ENCODE assay signal across 18 cellular contexts in the genomic region with DNA sequence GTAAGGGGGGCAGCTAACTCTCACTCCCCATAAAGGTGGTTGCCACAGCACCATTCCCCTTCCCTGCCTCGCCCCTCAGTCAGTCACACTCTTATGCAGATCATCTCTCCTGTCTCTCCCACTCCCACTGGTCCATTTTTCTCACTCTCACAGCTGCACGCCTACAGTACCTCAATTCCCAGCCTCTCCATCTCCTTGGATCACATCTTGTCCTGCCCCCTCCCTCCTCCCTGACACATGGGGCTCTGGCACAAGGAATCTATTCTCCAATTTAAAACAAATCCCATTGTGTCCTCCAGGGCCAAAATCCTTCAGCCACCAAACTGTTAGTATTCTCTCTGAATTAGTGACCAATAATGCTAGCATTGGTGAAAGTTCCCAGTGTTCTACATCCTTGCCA.
DNase-seq lines count a peak whose midpoint lies in the region; ATAC-seq and TF ChIP-seq lines count a peak whose summit lies in the region.
"Had no signal": no experiment of that assay in that cellular context is flagged by ENCODE, and none has a peak within 500 bp of the region (broad histone marks: within the 10 kb centered on the region; RNA-seq: fewer than 3 reads in every experiment).

No MANE protein-coding gene starts in this region.

- no peak overlapping the region for H3K18ac ChIP-seq in mesenchymal stem cell (ENCODE audit: low read depth in 1 of 2, low read length in 2 of 2)

- H2BK15ac ChIP-seq in mesenchymal stem cell (ENCODE audit: low read depth, poor library complexity, severe bottlenecking) = no peak overlapping the region

- peak overlapping the region; percentile 51 for H3K27ac Mint-ChIP-seq in activated T-helper 17 cell treated with anti-CD3 and anti-CD28 coated beads, Interleukin-2, amount 50 U/mL, for 72 hours
- H3K27ac Mint-ChIP-seq in chondrocyte (ENCODE audit: unreplicated experiment) = no peak overlapping the region
- H3K27ac Mint-ChIP-seq: HFFc6 had no signal

- H3K23ac ChIP-seq in mesenchymal stem cell (ENCODE audit: low read length in 2 of 2) = no peak overlapping the region

- no peaks in the 10 kb centered on the region for H3K27me3 ChIP-seq in mesenchymal stem cell (ENCODE audit: control insufficient read depth in 1 of 2, insufficient read depth in 1 of 2, low read length in 2 of 2)
- H3K27me3 ChIP-seq: BLaER1 had no signal

- H3K4me3 Mint-ChIP-seq in activated T-helper 17 cell treated with anti-CD3 and anti-CD28 coated beads, Interleukin-2, amount 50 U/mL, for 72 hours = no peak overlapping the region
- no peak overlapping the region for H3K4me3 Mint-ChIP-seq in chondrocyte (ENCODE audit: unreplicated experiment)
- H3K4me3 Mint-ChIP-seq: HFFc6 had no signal

- H2BK120ac ChIP-seq in mesenchymal stem cell (ENCODE audit: low read depth, low read length) = no peak overlapping the region

- DNase-seq in mesenchymal stem cell (no peak), sciatic nerve (ENCODE audit: low spot score) (no peak), glomerular visceral epithelial cell (ENCODE audit: extremely low spot score) (no peak), chondrocyte (ENCODE audit: low spot score) (no peak)
- DNase-seq: DMS 273 treated with DMSO at 0.1 percent for 48 hours, HFFc6, Karpas-422, MM.1S, NCI-H1105, NCI-H1694 treated with DMSO at 0.1 percent for 48 hours, NCI-H446, PC-3 had no signal

- WGBS in mesenchymal stem cell = 94% methylated on average over 2 of the region's 2 CpGs

- no peak overlapping the region for H2AK5ac ChIP-seq in mesenchymal stem cell (ENCODE audit: low read length, severe bottlenecking)

- H3K4me2 ChIP-seq in mesenchymal stem cell (ENCODE audit: low read length, poor library complexity, severe bottlenecking) = no peak overlapping the region
- H3K4me2 ChIP-seq: BLaER1 had no signal

- no peak overlapping the region for H3K14ac ChIP-seq in mesenchymal stem cell (ENCODE audit: low read length in 2 of 2)

- no peak overlapping the region for H3K4ac ChIP-seq in mesenchymal stem cell (ENCODE audit: low read depth in 1 of 2, low read length in 2 of 2)

- peaks cover 17% of the 10 kb centered on the region for H3K36me3 Mint-ChIP-seq in activated T-helper 17 cell treated with anti-CD3 and anti-CD28 coated beads, Interleukin-2, amount 50 U/mL, for 72 hours (ENCODE audit: low read depth)
- H3K36me3 Mint-ChIP-seq in chondrocyte (ENCODE audit: low read depth) = no peaks in the 10 kb centered on the region

- no peak overlapping the region for H3K4me3 ChIP-seq in HEK293 (ENCODE audit: low read depth, low read length)
- no peak overlapping the region for H3K4me3 ChIP-seq in mesenchymal stem cell (ENCODE audit: insufficient read depth in 1 of 2, low read depth in 1 of 2, low read length in 2 of 2)
- H3K4me3 ChIP-seq: BLaER1, GM23248 had no signal

- H3K79me1 ChIP-seq in mesenchymal stem cell (replicated peaks; ENCODE audit: low read length, poor library complexity, severe bottlenecking) = peaks cover 3% of the 10 kb centered on the region

- H3K27me3 Mint-ChIP-seq in activated T-helper 17 cell treated with anti-CD3 and anti-CD28 coated beads, Interleukin-2, amount 50 U/mL, for 72 hours = no peaks in the 10 kb centered on the region
- no peaks in the 10 kb centered on the region for H3K27me3 Mint-ChIP-seq in chondrocyte (ENCODE audit: low read depth)

- H2AFZ ChIP-seq in mesenchymal stem cell (ENCODE audit: low read depth, low read length) = no peak overlapping the region
- H2AFZ ChIP-seq: GM23248 had no signal

- no peak overlapping the region for H2BK12ac ChIP-seq in mesenchymal stem cell (ENCODE audit: low read length in 2 of 2)

- CTCF ChIA-PET in HEK293 (lab: Yijun Ruan, JAX) = no interaction called here

- TF ChIP-seq CTCF in HEK293 (tag by site-specific recombination; IDR thresholded peaks at IDR 0.05) (no peak), chondrocyte (IDR thresholded peaks at IDR 0.05) (no peak)

- peak overlapping the region; percentile 40 for H4K8ac ChIP-seq in mesenchymal stem cell (ENCODE audit: low read length)

- intact Hi-C loops in sciatic nerve (cut with DNase I) = no loop called here

- no peak overlapping the region for H3K9ac ChIP-seq in mesenchymal stem cell (ENCODE audit: low read length)
- H3K9ac ChIP-seq: BLaER1, GM23248 had no signal

- H3K9me3 ChIP-seq in HEK293 (ENCODE audit: control insufficient read depth, insufficient read depth, low read depth, low read length) (no peaks in the 10 kb centered on the region), mesenchymal stem cell (ENCODE audit: control insufficient read depth, low read length) (no peaks in the 10 kb centered on the region)
- H3K9me3 ChIP-seq: BLaER1 had no signal

- POLR2A ChIA-PET in HEK293 (lab: Yijun Ruan, JAX) = no interaction called here

- H3K9me3 Mint-ChIP-seq in activated T-helper 17 cell treated with anti-CD3 and anti-CD28 coated beads, Interleukin-2, amount 50 U/mL, for 72 hours = no peaks in the 10 kb centered on the region
- H3K9me3 Mint-ChIP-seq in chondrocyte (ENCODE audit: low read depth) = no peaks in the 10 kb centered on the region
- H3K9me3 Mint-ChIP-seq: HFFc6 had no signal

- H3K4me1 ChIP-seq in HEK293 (ENCODE audit: control insufficient read depth, insufficient read depth, low read length) (0 out of 2 replicates have a peak, but pooled peaks cover 3% of the 10 kb centered on the region), mesenchymal stem cell (ENCODE audit: control insufficient read depth, insufficient read depth, low read depth, low read length) (peaks cover 14% of the 10 kb centered on the region)

- peaks cover 23% of the 10 kb centered on the region for H3K4me1 Mint-ChIP-seq in activated T-helper 17 cell treated with anti-CD3 and anti-CD28 coated beads, Interleukin-2, amount 50 U/mL, for 72 hours
- H3K4me1 Mint-ChIP-seq in chondrocyte (ENCODE audit: low read depth) = peaks cover 18% of the 10 kb centered on the region

- H3K36me3 ChIP-seq in HEK293 (ENCODE audit: control insufficient read depth in 2 of 2, insufficient read depth in 1 of 2, low read length in 2 of 2) (no peaks in the 10 kb centered on the region), mesenchymal stem cell (ENCODE audit: control insufficient read depth in 1 of 2, insufficient read depth in 2 of 2, low read depth in 1 of 2, low read length in 2 of 2) (peaks cover 0 to 9% of the 10 kb centered on the region in 2 experiments)

- H4K91ac ChIP-seq in mesenchymal stem cell (ENCODE audit: low read length) = no peak overlapping the region

- H3K27ac ChIP-seq in HEK293 (ENCODE audit: extremely low read depth, low read depth, low read length) (no peak overlapping the region), mesenchymal stem cell (ENCODE audit: low read length, poor library complexity, severe bottlenecking) (no peak overlapping the region)
- H3K27ac ChIP-seq: BLaER1, GM23248 had no signal

- no peak overlapping the region for H2BK5ac ChIP-seq in mesenchymal stem cell (ENCODE audit: low read depth, low read length, poor library complexity, severe bottlenecking)

- no peak for ATAC-seq in activated T-helper 17 cell treated with anti-CD3 and anti-CD28 coated beads, Interleukin-2, amount 50 U/mL, for 72 hours (replicated peaks)
- ATAC-seq in sciatic nerve = peak; percentile 17
- no peak for ATAC-seq in HG02852 (IDR thresholded peaks at IDR 0.05; ENCODE audit: unreplicated experiment)
- ATAC-seq: HepG2, PC-3 had no signal

TF ChIP-seq in HEK293, 187 proteins besides CTCF, POLR2A, EP300 and RAD21:
- no peak for TF ChIP-seq ZNF580 (tag by site-specific recombination; IDR thresholded peaks at IDR 0.05)
- 0 out of 2 replicates have a peak, but pooled peaks have one; percentile 19 for TF ChIP-seq ZFHX2 (tag by site-specific recombination; conservative IDR thresholded peaks at IDR 0.05)
- TF ChIP-seq PRDM4 (tag by site-specific recombination; IDR thresholded peaks at IDR 0.05) = no peak
- peak; percentile 64 for TF ChIP-seq ZNF585B (tag by site-specific recombination; IDR thresholded peaks at IDR 0.05)
- no peak for TF ChIP-seq ZNF645 (tag by site-specific recombination; IDR thresholded peaks at IDR 0.05)
- peak; percentile 54; the same call in 1 of the 2 replicates for TF ChIP-seq EGR2 (tag by site-specific recombination; IDR thresholded peaks at IDR 0.05; ENCODE audit: low read depth)
